14 cellular contexts compared by ENCODE assay signal in genomic region chr10:660980-661890, GRCh38. TPM values are rescaled to one million over a fixed set of nuclear protein-coding genes. Genes with fewer than 3 reads are reported as not detected.
DNase-seq lines count a peak whose midpoint lies in the region; ATAC-seq, FAIRE-seq and TF ChIP-seq lines count a peak whose summit lies in the region.
"Had no signal": no experiment of that assay in that cellular context is flagged by ENCODE, and none has a peak within 500 bp of the region (broad histone marks: within the 10 kb centered on the region; RNA-seq: fewer than 3 reads in every experiment).

No MANE protein-coding gene starts in this region.

- POLR2A ChIA-PET in IMR-90 (lab: Charles Lee; ENCODE audit: unreplicated experiment): no interaction called here

- intact Hi-C loops in IMR-90 (cut with micrococcal nuclease) (no loop called here), mucosa of descending colon (cut with DNase I, micrococcal nuclease) (no loop called here)

- in situ Hi-C loops in IMR-90 (cut with MboI; ENCODE audit: low sequenced_read_pairs): no loop called here

- H3K14ac ChIP-seq in IMR-90 (replicated peaks; ENCODE audit: low read depth, low read length): no peak overlapping the region; the same call in 1 of the 2 replicates

- peak overlapping the region; percentile 74 for H3K23ac ChIP-seq in IMR-90 (ENCODE audit: low read depth, low read length)

- no peak overlapping the region for H2BK5ac ChIP-seq in IMR-90 (ENCODE audit: low read depth, low read length, poor library complexity, severe bottlenecking)

- H2BK120ac ChIP-seq in IMR-90 (ENCODE audit: low read depth, low read length): no peak overlapping the region

- TF ChIP-seq EP300 in gastroesophageal sphincter (IDR thresholded peaks at IDR 0.05): no peak

- H4K5ac ChIP-seq in IMR-90 (ENCODE audit: low read depth, low read length): no peak overlapping the region

- dilution Hi-C loops in IMR-90 (cut with HindIII; ENCODE audit: low sequenced_read_pairs, unreplicated experiment): no loop called here

- no peak overlapping the region; the same call in 1 of the 2 replicates for H2AK5ac ChIP-seq in IMR-90 (ENCODE audit: low read depth, low read length)

- H3K27ac ChIP-seq in IMR-90 (ENCODE audit: insufficient read depth, low read length) (no peak overlapping the region), gastroesophageal sphincter (peak overlapping the region; percentile 47 to 86 (median 82)), small intestine (ENCODE audit: low read depth in 1 of 2, low read length in 1 of 2) (peak overlapping the region; percentile 53 to 86)
- H3K27ac ChIP-seq: WERI-Rb-1 had no signal

- H3K9ac ChIP-seq in IMR-90 (ENCODE audit: low read depth, low read length): no peak overlapping the region

- H3K79me1 ChIP-seq in IMR-90 (ENCODE audit: low read depth in 1 of 2, low read length in 2 of 2): peaks cover 31 to 78% of the 10 kb centered on the region in 2 experiments

- ATAC-seq in IMR-90 (ENCODE audit: low read depth) (no peak), gastroesophageal sphincter (peak; percentile 29), mucosa of descending colon (peak; percentile 86), GM19452 (IDR thresholded peaks at IDR 0.05; ENCODE audit: unreplicated experiment) (no peak), GM21528 (IDR thresholded peaks at IDR 0.05; ENCODE audit: low FRiP score, unreplicated experiment) (no peak)

- CTCF ChIA-PET in IMR-90 (lab: Yijun Ruan, JAX): interaction anchor here (0.9 to 1.0 kb wide), 2 partner anchors 11 to 163 kb away, joined by 3 read pairs; no protein-coding TSS in a partner anchor

- no peak for TF ChIP-seq POLR2A in IMR-90 (IDR thresholded peaks at IDR 0.05; ENCODE audit: low read depth, low read length)
- TF ChIP-seq POLR2A in gastroesophageal sphincter (IDR thresholded peaks at IDR 0.05): no peak

- no peaks in the 10 kb centered on the region for H3K27me3 ChIP-seq in IMR-90 (ENCODE audit: control insufficient read depth, insufficient read depth, low read length)
- no peaks in the 10 kb centered on the region for H3K27me3 ChIP-seq in gastroesophageal sphincter
- H3K27me3 ChIP-seq in small intestine (ENCODE audit: control insufficient read depth in 2 of 2, insufficient read depth in 2 of 2, low read length in 2 of 2): no peaks in the 10 kb centered on the region
- H3K27me3 ChIP-seq: BE2C had no signal

- no peak for TF ChIP-seq RAD21 in IMR-90 (IDR thresholded peaks at IDR 0.05; ENCODE audit: low read length)

- H2AK9ac ChIP-seq in IMR-90 (replicated peaks; ENCODE audit: low read depth, low read length, poor library complexity): no peak overlapping the region

- no peak for TF ChIP-seq CTCF in IMR-90 (conservative IDR thresholded peaks at IDR 0.05; ENCODE audit: low read depth, low read length)
- TF ChIP-seq CTCF in gastroesophageal sphincter (IDR thresholded peaks at IDR 0.05): no peak
- TF ChIP-seq CTCF in mucosa of descending colon (IDR thresholded peaks at IDR 0.05): no peak

- no peak overlapping the region for H4K91ac ChIP-seq in IMR-90 (ENCODE audit: insufficient read depth, low read depth, low read length)

- DNase-seq in IMR-90: no peak
- DNase-seq in mucosa of descending colon: peak in 2 of 3 donors; percentile 66 to 75
- peak; percentile 81 for DNase-seq in small intestine
- DNase-seq in NCI-H526 treated with DMSO at 0.1 percent for 48 hours (lab: John Stamatoyannopoulos, UW): no peak
- no peak for DNase-seq in AG20443 (ENCODE audit: low spot score)
- DNase-seq: activated T-cell treated with anti-CD3 and anti-CD28 coated beads for 4 hours, BE2C, retina, WERI-Rb-1 had no signal

- H3K4ac ChIP-seq in IMR-90 (ENCODE audit: low read depth, low read length): no peak overlapping the region

- BruUV-seq in IMR-90 (replicated peaks; lab: Mats Ljungman, UMichigan): no TSS peak

- H3K4me2 ChIP-seq in IMR-90 (ENCODE audit: low read depth, low read length): no peak overlapping the region

- no peaks in the 10 kb centered on the region for H3K36me3 ChIP-seq in IMR-90 (ENCODE audit: control insufficient read depth, insufficient read depth, low read length)
- no peaks in the 10 kb centered on the region for H3K36me3 ChIP-seq in gastroesophageal sphincter
- H3K36me3 ChIP-seq in mucosa of descending colon (ENCODE audit: low read depth): no peaks in the 10 kb centered on the region
- no peaks in the 10 kb centered on the region for H3K36me3 ChIP-seq in small intestine (ENCODE audit: control insufficient read depth in 2 of 2, insufficient read depth in 2 of 2, low read length in 2 of 2)
- H3K36me3 ChIP-seq: BE2C, WERI-Rb-1 had no signal

- peaks cover 75% of the 10 kb centered on the region for H4K20me1 ChIP-seq in IMR-90 (ENCODE audit: insufficient read depth, low read length)

- H3K9me3 ChIP-seq in IMR-90 (ENCODE audit: control insufficient read depth, insufficient read depth, low read length) (no peaks in the 10 kb centered on the region), gastroesophageal sphincter (no peaks in the 10 kb centered on the region), mucosa of descending colon (no peaks in the 10 kb centered on the region), small intestine (ENCODE audit: control insufficient read depth, low read depth) (no peaks in the 10 kb centered on the region)
- H3K9me3 ChIP-seq: BE2C had no signal

- H3K4me1 ChIP-seq in IMR-90 (ENCODE audit: control insufficient read depth, insufficient read depth, low read length) (peaks cover 19% of the 10 kb centered on the region), gastroesophageal sphincter (peaks cover 8 to 80% (median 29%) of the 10 kb centered on the region in 3 donors), mucosa of descending colon (ENCODE audit: low read depth) (peaks cover 23% of the 10 kb centered on the region), small intestine (ENCODE audit: control insufficient read depth in 2 of 2, insufficient read depth in 1 of 2, low read depth in 1 of 2, low read length in 1 of 2) (peaks cover 3 to 12% of the 10 kb centered on the region in 2 donors)
- H3K4me1 ChIP-seq: BE2C had no signal

- H2AFZ ChIP-seq in IMR-90 (replicated peaks; ENCODE audit: low read length, poor library complexity): no peak overlapping the region

- H3K4me3 ChIP-seq in IMR-90 (ENCODE audit: insufficient read depth, low read depth, low read length): no peak overlapping the region
- H3K4me3 ChIP-seq in gastroesophageal sphincter: no peak overlapping the region
- H3K4me3 ChIP-seq in mucosa of descending colon: no peak overlapping the region
- H3K4me3 ChIP-seq in small intestine (ENCODE audit: low read depth in 1 of 2, low read length in 2 of 2): no peak overlapping the region

- no peak overlapping the region for H3K18ac ChIP-seq in IMR-90 (ENCODE audit: low read depth, low read length)

- H2BK15ac ChIP-seq in IMR-90 (ENCODE audit: low read depth, low read length): no peak overlapping the region

- H3K56ac ChIP-seq in IMR-90 (ENCODE audit: extremely low read depth, insufficient read depth, low read length): no peak overlapping the region

- FAIRE-seq in small intestine (lab: Jason Lieb, UNC): no peak
- FAIRE-seq: G401.6, keratinocyte had no signal

- no peak overlapping the region for H4K8ac ChIP-seq in IMR-90 (ENCODE audit: low read depth in 2 of 2, low read length in 2 of 2)

- 83% methylated on average over 15 of the region's 19 CpGs; no CpG with 5 or more reads in 1 of the 2 experiments for WGBS in IMR-90 (ENCODE audit: extremely low coverage in 2 of 2, insufficient read length in 1 of 2), 2 experiments
- 51 to 63% methylated on average over 11 to 17 of the region's 19 CpGs for WGBS in gastroesophageal sphincter (ENCODE audit: low coverage in 1 of 2), 2 donors
- 15 to 60% (median 34%) methylated on average over 17 to 19 of the region's 19 CpGs for WGBS in small intestine, 3 donors

- H3K9me1 ChIP-seq in IMR-90 (ENCODE audit: insufficient read depth, low read length): peaks cover 23% of the 10 kb centered on the region

- H2BK20ac ChIP-seq in IMR-90 (ENCODE audit: low read depth, low read length): no peak overlapping the region

TF ChIP-seq in IMR-90, 13 proteins besides CTCF, POLR2A, EP300 and RAD21:
- TF ChIP-seq MXI1 (IDR thresholded peaks at IDR 0.05; ENCODE audit: borderline replicate concordance, low read depth, low read length): no peak
- no peak for TF ChIP-seq ELK1 (IDR thresholded peaks at IDR 0.05; ENCODE audit: borderline replicate concordance, low read depth, low read length)
- no peak for TF ChIP-seq CEBPB (IDR thresholded peaks at IDR 0.05; ENCODE audit: low read depth, low read length)
- TF ChIP-seq USF2 (IDR thresholded peaks at IDR 0.05; ENCODE audit: low read depth, low read length): no peak

RNA-seq across cellular contexts. Expression of gene DIP2C, which starts 28.2 kb away (rescaled TPM):
- total RNA-seq in IMR-90 (2012; rRNA removed) (8.6 and 9.2 TPM in 2 replicates), gastroesophageal sphincter (10 to 100 TPM; 40.8 to 73.8 (median 47.7) TPM), mucosa of descending colon (10 to 100 TPM in 1 of 3 donors, 1 to 10 TPM in 2; 8.0 to 72.0 (median 8.5) TPM)
- polyA plus RNA-seq in IMR-90 (2012; rRNA removed) (16.1 and 17.3 TPM in 2 replicates), small intestine (1 to 10 TPM; 3.1 to 6.2 (median 3.2) TPM)
- 13.9 and 16.8 TPM in 2 replicates for polyA plus RNA-seq in IMR-90 (2012; cell fraction: cytosol; rRNA removed)
- polyA plus RNA-seq in IMR-90 (2012; cell fraction: nucleus; rRNA removed; ENCODE audit: low replicate concordance): 21.1 and 22.2 TPM in 2 replicates

Comparison
In these comparisons a context has a peak if more than half of its experiments do, and no peak if none do; other contexts are left out.
1. ATAC-seq: peak in gastroesophageal sphincter (single experiment) and mucosa of descending colon (single experiment); none in IMR-90 (single experiment), GM19452 (single experiment) and GM21528 (single experiment).
2. DNase-seq: peak in mucosa of descending colon (2 of 3) and small intestine (single experiment); none in IMR-90 (single experiment), NCI-H526 treated with DMSO at 0.1 percent for 48 hours (single experiment) and AG20443 (single experiment).